8 cellular contexts compared by ENCODE assay signal in genomic region chr5:52801329-52801728, GRCh38.
A peak's percentile ranks its signal among the peaks of the same experiment; 100 is the strongest.
DNase-seq lines count a peak whose midpoint lies in the region; ATAC-seq, FAIRE-seq and TF ChIP-seq lines count a peak whose summit lies in the region.

No MANE protein-coding gene starts in this region.

- peak overlapping the region; percentile 94 for H3K27ac ChIP-seq in ACC112 (ENCODE audit: low read depth, low read length)
- no peak overlapping the region for H3K27ac ChIP-seq in iPS DF 6.9 (ENCODE audit: low read length)
- H3K27ac ChIP-seq in skin epidermis: peak overlapping the region in 19 of 21 experiments; percentile 35 to 93 (median 89)

- WGBS in iPS DF 6.9 (ENCODE audit: insufficient coverage, insufficient read length): no CpG with 5 or more reads among the region's 8 CpGs

- no peaks in the 10 kb centered on the region for H3K27me3 ChIP-seq in ACC112 (ENCODE audit: insufficient read depth, low read length)
- no peaks in the 10 kb centered on the region for H3K27me3 ChIP-seq in iPS DF 6.9 (ENCODE audit: control insufficient read depth, insufficient read depth, low read length)

- H3K79me2 ChIP-seq in ACC112 (ENCODE audit: control insufficient read depth, insufficient read depth, low read length, unreplicated experiment): peaks cover 79% of the 10 kb centered on the region

- DNase-seq in HCEC 1CT (peak; percentile 55), iPS DF 6.9 (ENCODE audit: low read depth, low spot score) (no peak), LoVo (ENCODE audit: low spot score) (no peak), D721Med (ENCODE audit: insufficient read length, low spot score) (no peak)
- DNase-seq in activated T-cell treated with anti-CD3 and anti-CD28 coated beads, Interleukin-2, amount 50 U/mL, for 48 hours: peak; percentile 22 to 26

- no peak overlapping the region for H2AFZ ChIP-seq in ACC112 (ENCODE audit: low read length, unreplicated experiment)

- H3K9me3 ChIP-seq in iPS DF 6.9 (ENCODE audit: control insufficient read depth, insufficient read depth, low read length): no peaks in the 10 kb centered on the region

- H3K4me3 ChIP-seq in ACC112 (ENCODE audit: low read depth, low read length): peak overlapping the region; percentile 96
- H3K4me3 ChIP-seq in iPS DF 6.9 (ENCODE audit: low read length): peak overlapping the region; percentile 38; the same call in 1 of the 2 replicates
- peak overlapping the region; percentile 55 to 76 (median 60) for H3K4me3 ChIP-seq in skin epidermis

- no peak for TF ChIP-seq CTCF in D721Med (IDR thresholded peaks at IDR 0.05; ENCODE audit: insufficient read depth, missing control alignments)

- H3K36me3 ChIP-seq in ACC112 (ENCODE audit: insufficient read depth, low read length) (peaks cover 34% of the 10 kb centered on the region), iPS DF 6.9 (ENCODE audit: control insufficient read depth, insufficient read depth, low read length) (no peaks in the 10 kb centered on the region)

- no peak for ATAC-seq in HG02610 (IDR thresholded peaks at IDR 0.05; ENCODE audit: unreplicated experiment)

- peaks cover 46% of the 10 kb centered on the region for H3K4me1 ChIP-seq in ACC112 (ENCODE audit: control insufficient read depth, insufficient read depth, low read length, unreplicated experiment)
- no peaks in the 10 kb centered on the region for H3K4me1 ChIP-seq in iPS DF 6.9 (ENCODE audit: control insufficient read depth, insufficient read depth, low read length)

- no peak for FAIRE-seq in D721Med (lab: Jason Lieb, UNC)

Comparison
In these comparisons a context has a peak if more than half of its experiments do, and no peak if none do; other contexts are left out.
1. H3K4me3 ChIP-seq: peak in every context shown above with its lines; median percentile 96 in ACC112; 60 in skin epidermis; 38 in iPS DF 6.9.
2. DNase-seq: peak in HCEC 1CT (single experiment) and activated T-cell treated with anti-CD3 and anti-CD28 coated beads, Interleukin-2, amount 50 U/mL, for 48 hours (2 of 2); none in iPS DF 6.9 (single experiment), LoVo (single experiment) and D721Med (single experiment).